In the genomic region with DNA sequence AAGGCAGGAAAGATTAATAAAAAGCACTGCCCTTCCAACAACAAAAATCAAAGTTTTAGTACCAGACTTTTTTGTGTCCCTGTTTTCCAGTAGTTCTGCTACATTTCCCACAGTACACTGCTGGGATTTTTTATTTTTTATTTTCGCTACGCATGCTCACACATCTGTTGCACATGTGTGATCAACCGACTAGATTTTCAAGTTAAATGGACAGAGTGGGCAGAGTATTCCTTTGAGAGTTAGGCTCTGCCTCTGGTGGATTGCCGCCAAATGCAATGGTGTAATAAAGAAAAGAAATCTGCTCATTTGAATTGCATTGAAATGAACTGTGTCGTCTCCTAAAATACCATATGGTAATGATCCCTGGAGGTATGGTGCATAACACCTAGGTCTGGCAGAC, we compare ENCODE assay signal across 14 cellular contexts.
DNase-seq lines count a peak whose midpoint lies in the region; ATAC-seq and TF ChIP-seq lines count a peak whose summit lies in the region.
"Had no signal": no experiment of that assay in that cellular context is flagged by ENCODE, and none has a peak within 500 bp of the region (broad histone marks: within the 10 kb centered on the region; RNA-seq: fewer than 3 reads in every experiment).

No MANE protein-coding gene starts in this region.

- DNase-seq in AG10803 (ENCODE audit: low read depth): peak; percentile 86
- DNase-seq in NCI-H2171 (lab: John Stamatoyannopoulos, UW): peak; percentile 74
- no peak for DNase-seq in esophagus squamous epithelium (lab: John Stamatoyannopoulos, UW)
- DNase-seq in osteoblast (ENCODE audit: insufficient read length, low spot score, missing footprints): no peak
- DNase-seq in uterus: no peak
- no peak for DNase-seq in NCI-H1048 (lab: John Stamatoyannopoulos, UW)
- DNase-seq: activated CD8-positive, alpha-beta memory T cell treated with anti-CD3 and anti-CD28 coated beads, Interleukin-2, amount 50 U/mL, for 4 hours; activated naive CD4-positive, alpha-beta T cell treated with Interleukin-2 at 50 U/mL for 16 hours; kidney glomerular epithelial cell; NCI-H1930; NCI-H82; stimulated activated CD4-positive, alpha-beta T cell treated with anti-CD3 and anti-CD28 coated beads, Interleukin-1b, Interleukin-23, amount 100 ng/mL, for 48 hours had no signal

- no peaks in the 10 kb centered on the region for H3K79me2 ChIP-seq in osteoblast (ENCODE audit: insufficient read depth, low read length)

- 46 to 51% methylated on average over 5 of the region's 5 CpGs for WGBS in esophagus squamous epithelium, 2 donors

- H3K27me3 ChIP-seq in esophagus squamous epithelium (no peaks in the 10 kb centered on the region), osteoblast (ENCODE audit: insufficient read depth, low read length) (no peaks in the 10 kb centered on the region), uterus (no peaks in the 10 kb centered on the region)

- no peaks in the 10 kb centered on the region for H4K20me1 ChIP-seq in osteoblast (ENCODE audit: insufficient read depth, low read length)

- intact Hi-C loops in esophagus squamous epithelium (cut with DNase I) (no loop called here), uterus (cut with DNase I; ENCODE audit: low total_unique reads) (no loop called here)

- H3K27ac ChIP-seq in esophagus squamous epithelium (peak overlapping the region in 3 of 4 donors; percentile 10 to 61 (median 52)), osteoblast (ENCODE audit: low read depth, low read length) (no peak overlapping the region), uterus (no peak overlapping the region)

- peak overlapping the region; percentile 21 for H3K4me3 ChIP-seq in AG10803 (ENCODE audit: low read length)
- H3K4me3 ChIP-seq in esophagus squamous epithelium: peak overlapping the region in 1 of 4 donors; percentile 14
- H3K4me3 ChIP-seq in osteoblast (ENCODE audit: insufficient read depth, low read length): peak overlapping the region; percentile 2
- H3K4me3 ChIP-seq in uterus: no peak overlapping the region

- H3K36me3 ChIP-seq in esophagus squamous epithelium: no peaks in the 10 kb centered on the region
- no peaks in the 10 kb centered on the region for H3K36me3 ChIP-seq in osteoblast (ENCODE audit: insufficient read depth, low read length)
- H3K36me3 ChIP-seq in uterus: no peaks in the 10 kb centered on the region

- H3K9me3 ChIP-seq in esophagus squamous epithelium: no peaks in the 10 kb centered on the region
- no peaks in the 10 kb centered on the region for H3K9me3 ChIP-seq in osteoblast (ENCODE audit: low read depth, low read length)
- H3K9me3 ChIP-seq in uterus: no peaks in the 10 kb centered on the region

- H2AFZ ChIP-seq in osteoblast (ENCODE audit: low read length): no peak overlapping the region

- peaks cover 0 to 21% (median 0%) of the 10 kb centered on the region in 3 donors for H3K4me1 ChIP-seq in esophagus squamous epithelium
- peaks cover 45% of the 10 kb centered on the region for H3K4me1 ChIP-seq in osteoblast (ENCODE audit: insufficient read depth, low read length)
- H3K4me1 ChIP-seq in uterus: no peaks in the 10 kb centered on the region

- TF ChIP-seq POLR2A in esophagus squamous epithelium (IDR thresholded peaks at IDR 0.05) (no peak), uterus (IDR thresholded peaks at IDR 0.05) (no peak)

- no peak for TF ChIP-seq CTCF in AG10803 (conservative IDR thresholded peaks at IDR 0.05; ENCODE audit: low read length)
- TF ChIP-seq CTCF in esophagus squamous epithelium (IDR thresholded peaks at IDR 0.05): no peak
- no peak for TF ChIP-seq CTCF in osteoblast (IDR thresholded peaks at IDR 0.05; ENCODE audit: extremely low read depth, low read depth, low read length)
- TF ChIP-seq CTCF in uterus (IDR thresholded peaks at IDR 0.05): no peak

- ATAC-seq in GM18867 (IDR thresholded peaks at IDR 0.05; ENCODE audit: unreplicated experiment) (no peak), HG03378 (IDR thresholded peaks at IDR 0.05; ENCODE audit: unreplicated experiment) (no peak)

- peak overlapping the region; percentile 42 for H3K4me2 ChIP-seq in osteoblast (ENCODE audit: insufficient read depth, low read length)

Comparison
In these comparisons a context has a peak if more than half of its experiments do, and no peak if none do; other contexts are left out.
1. DNase-seq: peak in AG10803 (single experiment) and NCI-H2171 (single experiment); none in esophagus squamous epithelium (single experiment), osteoblast (single experiment), uterus (0 of 2) and NCI-H1048 (single experiment).
2. H3K4me3 ChIP-seq: peak in AG10803 (single experiment) and osteoblast (single experiment); none in uterus (0 of 2).
3. H3K27ac ChIP-seq: peak in esophagus squamous epithelium (3 of 4); none in osteoblast (single experiment) and uterus (0 of 2).